In genomic region chr14:103808403-103809001, GRCh38 we compare ENCODE assay signal across 8 cellular contexts. TPM values are rescaled to one million over a fixed set of nuclear protein-coding genes. Genes with fewer than 3 reads are reported as not detected.
DNase-seq lines count a peak whose midpoint lies in the region; ATAC-seq and TF ChIP-seq lines count a peak whose summit lies in the region.

No MANE protein-coding gene starts in this region.

- intact Hi-C loops in Right ventricle myocardium superior (cut with DNase I): loop anchor here (5.0 kb wide), 2 partner anchors 39 to 104 kb away; partner anchors contain the start of gene PPP1R13B
- intact Hi-C loops in prostate gland (cut with DNase I): loop anchor here (1.0 to 2.0 kb wide), 2 partner anchors 102 to 172 kb away; no protein-coding TSS in a partner anchor
- intact Hi-C loops in vagina (cut with DNase I): loop anchor here (5.0 to 10.0 kb wide), 3 partner anchors 86 to 166 kb away; no protein-coding TSS in a partner anchor

- TF ChIP-seq POLR2A in prostate gland (IDR thresholded peaks at IDR 0.05) (no peak), vagina (IDR thresholded peaks at IDR 0.05) (no peak)

- H3K79me2 ChIP-seq in SK-N-SH (ENCODE audit: insufficient read depth): no peaks in the 10 kb centered on the region

- H3K4me2 ChIP-seq in SK-N-SH: no peak overlapping the region

- H3K9me3 ChIP-seq in SK-N-SH (no peaks in the 10 kb centered on the region), prostate gland (no peaks in the 10 kb centered on the region), vagina (no peaks in the 10 kb centered on the region)

- H3K9me2 ChIP-seq in SK-N-SH: no peaks in the 10 kb centered on the region

- 0 out of 2 replicates have a peak, but pooled peaks cover 8% of the 10 kb centered on the region for H4K20me1 ChIP-seq in SK-N-SH (ENCODE audit: insufficient read depth)

- H3K27me3 ChIP-seq in SK-N-SH (ENCODE audit: insufficient read depth) (no peaks in the 10 kb centered on the region), prostate gland (replicated peaks; ENCODE audit: insufficient read depth) (no peaks in the 10 kb centered on the region), vagina (no peaks in the 10 kb centered on the region)

- 48% methylated on average over 6 of the region's 6 CpGs for WGBS in SK-N-SH (ENCODE audit: low lambda C conversion rate)
- WGBS in prostate gland: 51% methylated on average over 6 of the region's 6 CpGs

- H3K4me3 ChIP-seq in SK-N-SH (ENCODE audit: low read depth in 2 of 2, low read length in 1 of 2) (no peak overlapping the region), prostate gland (no peak overlapping the region), vagina (no peak overlapping the region)

- no peak overlapping the region for H3K27ac ChIP-seq in SK-N-SH (ENCODE audit: low read depth in 2 of 2, low read length in 1 of 2)
- H3K27ac ChIP-seq in prostate gland: no peak overlapping the region
- no peak overlapping the region for H3K27ac ChIP-seq in vagina

- no peak for TF ChIP-seq EP300 in SK-N-SH (IDR thresholded peaks at IDR 0.05; ENCODE audit: borderline replicate concordance in 1 of 2, low read depth in 1 of 2, low read length in 1 of 2)

- peak; percentile 79 for ATAC-seq in Right ventricle myocardium superior (ENCODE audit: poor library complexity)

- H2AFZ ChIP-seq in SK-N-SH (ENCODE audit: low read depth): no peak overlapping the region

- H3K9ac ChIP-seq in SK-N-SH: no peak overlapping the region

- TF ChIP-seq RAD21 in SK-N-SH (IDR thresholded peaks at IDR 0.05; ENCODE audit: low read length): peak; percentile 93

- peaks cover 0 to 4% of the 10 kb centered on the region in 2 experiments; a peak in 1 of 4 replicates for H3K4me1 ChIP-seq in SK-N-SH (ENCODE audit: control insufficient read depth in 1 of 2, insufficient read depth in 2 of 2, low read depth in 1 of 2, low read length in 1 of 2)
- H3K4me1 ChIP-seq in prostate gland (replicated peaks): peaks cover 4% of the 10 kb centered on the region
- no peaks in the 10 kb centered on the region for H3K4me1 ChIP-seq in vagina

- H3K36me3 ChIP-seq in SK-N-SH (replicated peaks in 1 of 2; ENCODE audit: control insufficient read depth in 1 of 2, insufficient read depth in 2 of 2, low read length in 1 of 2) (no peaks in the 10 kb centered on the region), prostate gland (no peaks in the 10 kb centered on the region), vagina (no peaks in the 10 kb centered on the region)

- TF ChIP-seq CTCF in SK-N-SH (IDR thresholded peaks at IDR 0.05) (peak; percentile 94), prostate gland (IDR thresholded peaks at IDR 0.05) (peak; percentile 53 to 93 (median 89)), vagina (IDR thresholded peaks at IDR 0.05) (peak; percentile 66 to 81 (median 80))

- POLR2A ChIA-PET in SK-N-SH (lab: Yijun Ruan, JAX): interaction anchor here (0.9 kb wide), 2 partner anchors 72 to 97 kb away, joined by 3 read pairs; no protein-coding TSS in a partner anchor

- H3F3A ChIP-seq in SK-N-SH (replicated peaks; ENCODE audit: insufficient read depth): peaks cover 12% of the 10 kb centered on the region

- DNase-seq in DMS53 (lab: John Stamatoyannopoulos, UW) (peak; percentile 83), M059J (ENCODE audit: low read depth) (peak; percentile 59), SK-N-SH (peak; percentile 80), Right ventricle myocardium superior (peak; percentile 75), prostate gland (ENCODE audit: low spot score) (peak; percentile 86), vagina (ENCODE audit: extremely low spot score in 2 of 2) (no peak), GM19238 (ENCODE audit: insufficient read length, low spot score) (no peak)
- peak; percentile 65 for DNase-seq in activated naive CD4-positive, alpha-beta T cell treated with anti-CD3 and anti-CD28 coated beads, Interleukin-2, amount 50 U/mL, for 16 hours

- CTCF ChIA-PET in SK-N-SH (lab: Yijun Ruan, JAX): interaction anchor here (0.5 to 10.7 kb wide), 43 partner anchors 8 to 323 kb away, joined by 3 to 197 read pairs (median 4); no protein-coding TSS in a partner anchor

TF ChIP-seq in SK-N-SH, 30 proteins besides CTCF, POLR2A, EP300 and RAD21:
- TF ChIP-seq MXI1 (IDR thresholded peaks at IDR 0.05; ENCODE audit: low read depth, low read length) (0 out of 2 replicates have a peak, but pooled peaks have one; percentile 19), EZH2phosphoT487 (IDR thresholded peaks at IDR 0.05; ENCODE audit: borderline replicate concordance, low read depth) (no peak), NFIC (IDR thresholded peaks at IDR 0.05; ENCODE audit: borderline replicate concordance) (peak; percentile 28; the same call in 1 of the 2 replicates), SMC3 (IDR thresholded peaks at IDR 0.05; ENCODE audit: low read depth, low read length) (peak; percentile 89)

RNA-seq across cellular contexts. Expression of gene PPP1R13B, which starts 38.9 kb away (rescaled TPM):
- total RNA-seq in M059J (2014; rRNA removed; shearing (Covaris generic)): 1.6 and 3.1 TPM in 2 replicates
- 5.1 and 5.7 TPM in 2 replicates for polyA plus RNA-seq in SK-N-SH (2012; rRNA removed)
- 2.6 and 3.9 TPM in 2 replicates for polyA plus RNA-seq in SK-N-SH (2012; cell fraction: cytosol; rRNA removed)
- polyA plus RNA-seq in SK-N-SH (2012; cell fraction: nucleus; rRNA removed): 31.2 and 31.8 TPM in 2 replicates
- total RNA-seq in Right ventricle myocardium superior (107 TPM), prostate gland (10 to 100 TPM; 48.2 to 64.6 TPM), vagina (34.1 TPM)

Comparison
In these comparisons a context has a peak if more than half of its experiments do, and no peak if none do; other contexts are left out.
1. DNase-seq: peak in DMS53 (single experiment), M059J (single experiment), SK-N-SH (single experiment), activated naive CD4-positive, alpha-beta T cell treated with anti-CD3 and anti-CD28 coated beads, Interleukin-2, amount 50 U/mL, for 16 hours (single experiment), Right ventricle myocardium superior (single experiment) and prostate gland (single experiment); none in vagina (0 of 2) and GM19238 (single experiment).
2. Peak in every context shown above with its lines, with median percentiles within 50 percentile points of each other: CTCF ChIP-seq.